Comparison of ENCODE assay signal across 8 cellular contexts in the genomic region with DNA sequence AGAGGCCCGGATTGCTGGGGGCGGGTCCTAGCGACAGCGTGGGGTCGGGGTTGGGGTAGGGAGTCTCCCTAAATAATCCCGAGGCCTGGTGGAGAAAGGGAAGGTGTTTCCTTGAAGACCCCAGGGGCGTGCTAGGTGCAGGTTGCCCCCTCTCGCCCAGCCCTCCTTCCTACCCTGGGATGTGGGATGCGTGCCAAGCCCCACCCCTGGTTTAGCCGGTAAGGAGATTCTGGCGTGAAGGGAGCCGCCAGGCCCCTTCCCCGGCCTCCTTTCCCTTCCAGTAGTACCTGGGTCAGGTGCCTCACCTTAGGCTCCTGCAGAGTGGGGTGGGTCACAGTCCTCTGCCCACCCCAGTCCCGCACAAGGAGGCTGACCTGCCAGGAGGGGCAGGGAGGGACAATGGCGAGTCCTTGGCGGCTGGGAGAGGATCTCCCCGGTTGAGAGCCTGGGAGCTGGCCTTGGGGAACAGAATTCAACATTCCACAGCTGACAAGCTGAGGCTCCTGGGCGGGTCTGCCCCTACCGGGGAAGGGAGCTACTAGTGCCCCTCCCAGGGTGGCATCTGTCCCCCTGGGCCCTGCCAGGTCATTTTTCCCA. TPM values are rescaled to one million over a fixed set of nuclear protein-coding genes. Genes with fewer than 3 reads are reported as not detected.
DNase-seq lines count a peak whose midpoint lies in the region; ATAC-seq, FAIRE-seq and TF ChIP-seq lines count a peak whose summit lies in the region.

No MANE protein-coding gene starts in this region.

- no peak for FAIRE-seq in GM19239 (lab: Jason Lieb, UNC)

- peak overlapping the region; percentile 94 for H3K4me3 Mint-ChIP-seq in endothelial cell (ENCODE audit: unreplicated experiment)

- no peaks in the 10 kb centered on the region for H3K4me1 ChIP-seq in RWPE2 (ENCODE audit: insufficient read depth, poor library complexity, severe bottlenecking)
- peaks cover 17% of the 10 kb centered on the region for H3K4me1 ChIP-seq in muscle layer of colon (ENCODE audit: insufficient read depth, low read length)

- no peaks in the 10 kb centered on the region for H3K9me3 Mint-ChIP-seq in endothelial cell (ENCODE audit: unreplicated experiment)

- H3K27me3 ChIP-seq in RWPE2 (ENCODE audit: insufficient read depth, poor library complexity, severe bottlenecking) (no peaks in the 10 kb centered on the region), muscle layer of colon (ENCODE audit: control insufficient read depth in 1 of 2, insufficient read depth in 2 of 2, low read length in 2 of 2) (no peaks in the 10 kb centered on the region)

- no peak overlapping the region for H3K27ac Mint-ChIP-seq in endothelial cell (ENCODE audit: unreplicated experiment)

- peaks cover 15% of the 10 kb centered on the region for H3K27me3 Mint-ChIP-seq in endothelial cell (ENCODE audit: unreplicated experiment)

- peak overlapping the region; percentile 51 for H3K4me3 ChIP-seq in RWPE2 (ENCODE audit: severe bottlenecking)
- H3K4me3 ChIP-seq in muscle layer of colon (ENCODE audit: low read depth in 1 of 2, low read length in 2 of 2), result peak overlapping the region; percentile 83 to 84

- H3K9me3 ChIP-seq in RWPE2 (ENCODE audit: severe bottlenecking), result no peaks in the 10 kb centered on the region
- no peaks in the 10 kb centered on the region for H3K9me3 ChIP-seq in muscle layer of colon (ENCODE audit: low read length)

- peaks cover 6% of the 10 kb centered on the region for H3K4me1 Mint-ChIP-seq in endothelial cell (ENCODE audit: unreplicated experiment)

- TF ChIP-seq CTCF in RWPE2 (IDR thresholded peaks at IDR 0.05; ENCODE audit: poor library complexity, severe bottlenecking), result no peak
- no peak for TF ChIP-seq CTCF in endothelial cell (IDR thresholded peaks at IDR 0.05; ENCODE audit: unreplicated experiment)
- no peak for TF ChIP-seq CTCF in GM10266 (IDR thresholded peaks at IDR 0.05; ENCODE audit: control insufficient read depth, insufficient read depth, low read depth, missing control alignments)

- H3K36me3 ChIP-seq in RWPE2 (ENCODE audit: low read depth), result no peaks in the 10 kb centered on the region
- H3K36me3 ChIP-seq in muscle layer of colon (ENCODE audit: insufficient read depth, low read length), result peaks cover 4% of the 10 kb centered on the region

- 0 out of 3 replicates have a peak, but pooled peaks have one; percentile 1 for ATAC-seq in RWPE2 (ENCODE audit: low read depth)
- ATAC-seq in activated CD4-positive, CD25-positive, alpha-beta regulatory T cell treated with anti-CD3 and anti-CD28 coated beads, Interleukin-2, amount 50 U/mL, for 24 hours, result no peak

- H3K27ac ChIP-seq in RWPE2 (ENCODE audit: poor library complexity, severe bottlenecking) (peak overlapping the region; percentile 19), muscle layer of colon (ENCODE audit: low read depth, low read length) (peak overlapping the region; percentile 93)

- peak overlapping the region; percentile 52 for H3K9ac ChIP-seq in muscle layer of colon (ENCODE audit: low read length)

- peak; percentile 39 for DNase-seq in activated T-cell treated with anti-CD3 and anti-CD28 coated beads, Interleukin-2, amount 50 U/mL, for 1 hour
- DNase-seq in activated T-cell treated with anti-CD3 and anti-CD28 coated beads for 4 hours, result no peak
- no peak for DNase-seq in RWPE2 (ENCODE audit: low spot score)
- no peak for DNase-seq in endothelial cell (ENCODE audit: low spot score)
- no peak for DNase-seq in GM19239 (ENCODE audit: insufficient read length, low spot score)
- no peak for DNase-seq in GM10266 (ENCODE audit: extremely low spot score)

- no peaks in the 10 kb centered on the region for H3K36me3 Mint-ChIP-seq in endothelial cell (ENCODE audit: low read depth, unreplicated experiment)

RNA-seq across cellular contexts. Expression of a gene that starts 0.7 kb away (rescaled TPM):
- 57.5 TPM for total RNA-seq in endothelial cell (ENCODE audit: unreplicated experiment)

RNA-seq across cellular contexts. Expression of a gene that starts 17.5 kb away (rescaled TPM):
- total RNA-seq in endothelial cell (ENCODE audit: unreplicated experiment), result 0.54 TPM

RNA-seq across cellular contexts. Expression of a gene that starts 17.6 kb away (rescaled TPM):
- 0.80 TPM for total RNA-seq in endothelial cell (ENCODE audit: unreplicated experiment)

RNA-seq across cellular contexts. Expression of a gene that starts 38.0 kb away (rescaled TPM):
- 3.9 TPM for total RNA-seq in endothelial cell (ENCODE audit: unreplicated experiment)
